Comparison of ENCODE assay signal across 26 cellular contexts in genomic region chr1:233279971-233280370, GRCh38.
"Had no signal": no experiment of that assay in that cellular context is flagged by ENCODE, and none has a peak within 500 bp of the region (broad histone marks: within the 10 kb centered on the region; RNA-seq: fewer than 3 reads in every experiment).

No MANE protein-coding gene starts in this region.

- H3K4me3 Mint-ChIP-seq: mesothelial cell of epicardium; naive B cell; natural killer cell; nephron progenitor cell; neural progenitor cell; stimulated activated memory B cell treated with anti-CD40 and anti-IgM and Interleukin-4, amounts not matched to agents 10 μg/mL and 1 μg/mL and 100 μg/mL, for 72 hours; stimulated activated naive CD8-positive, alpha-beta T cell treated with anti-CD3 and anti-CD28 coated beads, Interleukin-15, amount 100 ng/mL, for 72 hours; type B pancreatic cell had no signal

- H3K9me3 ChIP-seq: left ventricle myocardium inferior, neutrophil, psoas muscle, right lobe of liver, uterus had no signal

- DNase-seq: islet precursor cell; left ventricle myocardium inferior; mesendoderm; naive B cell; natural killer cell; nephron progenitor cell; occipital lobe; psoas muscle; right lobe of liver; stimulated activated CD4-positive, alpha-beta T cell treated with anti-CD3 and anti-CD28 coated beads, Interleukin-1b, Interleukin-23, amount 100 ng/mL, for 48 hours; stimulated activated CD4-positive, alpha-beta T cell treated with anti-CD3 and anti-CD28 coated beads, Interleukin-2, amount 100 ng/mL, for 48 hours; stimulated activated CD4-positive, alpha-beta T cell treated with anti-CD3 and anti-CD28 coated beads, Interleukin-4, amount 100 ng/mL, for 4 hours; stimulated activated CD8-positive, alpha-beta memory T cell treated with anti-CD3 and anti-CD28 coated beads, Interleukin-4, amount 100 ng/mL, for 48 hours; stimulated activated naive CD4-positive, alpha-beta T cell treated with Interleukin-2 at 50 U/mL for 16 hours; stimulated activated naive CD8-positive, alpha-beta T cell treated with anti-CD3 and anti-CD28 coated beads, Interleukin-15, amount 100 ng/mL, for 72 hours; substantia nigra; uterus had no signal

- H3K4me1 ChIP-seq: left ventricle myocardium inferior, neural progenitor cell, parathyroid adenoma, psoas muscle, right lobe of liver, tibial nerve, uterus had no signal

- H3K4me1 Mint-ChIP-seq: nephron progenitor cell, neural progenitor cell had no signal

- H3K27ac Mint-ChIP-seq: mesothelial cell of epicardium; naive B cell; natural killer cell; nephron progenitor cell; neural progenitor cell; stimulated activated memory B cell treated with anti-CD40 and anti-IgM and Interleukin-4, amounts not matched to agents 10 μg/mL and 1 μg/mL and 100 μg/mL, for 72 hours; stimulated activated naive CD8-positive, alpha-beta T cell treated with anti-CD3 and anti-CD28 coated beads, Interleukin-15, amount 100 ng/mL, for 72 hours; type B pancreatic cell had no signal

- H3K36me3 ChIP-seq: left ventricle myocardium inferior, neural progenitor cell, neutrophil, right lobe of liver, tibial nerve, uterus had no signal

- H3K36me3 Mint-ChIP-seq: naive B cell, natural killer cell, type B pancreatic cell had no signal

- H3K27ac ChIP-seq: left ventricle myocardium inferior, neural progenitor cell, neutrophil, parathyroid adenoma, psoas muscle, right lobe of liver, tibial nerve, uterus had no signal

- H3K9me3 Mint-ChIP-seq: naive B cell; natural killer cell; nephron progenitor cell; neural progenitor cell; stimulated activated memory B cell treated with anti-CD40 and anti-IgM and Interleukin-4, amounts not matched to agents 10 μg/mL and 1 μg/mL and 100 μg/mL, for 72 hours; stimulated activated naive CD8-positive, alpha-beta T cell treated with anti-CD3 and anti-CD28 coated beads, Interleukin-15, amount 100 ng/mL, for 72 hours had no signal

- ATAC-seq: natural killer cell; psoas muscle; right lobe of liver; stimulated activated memory B cell treated with anti-CD40 and anti-IgM and Interleukin-4, amounts not matched to agents 10 μg/mL and 1 μg/mL and 100 μg/mL, for 72 hours; stimulated activated naive CD8-positive, alpha-beta T cell treated with anti-CD3 and anti-CD28 coated beads, Interleukin-15, amount 100 ng/mL, for 72 hours had no signal

- H3K4me3 ChIP-seq: left ventricle myocardium inferior, lung, neural progenitor cell, psoas muscle, right lobe of liver, smooth muscle cell, tibial nerve, uterus had no signal

- H3K27me3 Mint-ChIP-seq: naive B cell; stimulated activated memory B cell treated with anti-CD40 and anti-IgM and Interleukin-4, amounts not matched to agents 10 μg/mL and 1 μg/mL and 100 μg/mL, for 72 hours; stimulated activated naive CD8-positive, alpha-beta T cell treated with anti-CD3 and anti-CD28 coated beads, Interleukin-15, amount 100 ng/mL, for 72 hours; type B pancreatic cell had no signal
